ENCODE assay signal across 27 cellular contexts in the genomic region with DNA sequence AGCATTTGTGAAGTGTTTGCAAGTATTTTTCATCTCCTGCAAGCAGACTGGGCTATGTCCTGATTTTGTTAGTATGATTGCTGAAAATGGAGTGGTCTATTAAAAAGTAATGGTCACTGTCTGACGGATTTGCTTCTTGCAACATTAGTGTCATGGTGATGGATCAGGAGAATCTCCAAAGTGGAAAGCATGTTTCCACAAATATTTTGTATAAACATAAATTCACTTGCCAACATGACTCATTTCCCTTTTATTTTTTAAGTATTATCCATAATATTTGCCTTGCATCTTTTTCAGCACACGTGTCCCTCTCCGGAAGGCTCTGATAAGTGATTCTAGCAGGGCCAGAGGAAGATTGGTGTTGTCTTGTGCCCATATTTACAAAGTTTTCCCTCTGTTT. TPM values are rescaled to one million over a fixed set of nuclear protein-coding genes. Genes with fewer than 3 reads are reported as not detected.
"Had no signal": no experiment of that assay in that cellular context is flagged by ENCODE, and none has a peak within 500 bp of the region (broad histone marks: within the 10 kb centered on the region; RNA-seq: fewer than 3 reads in every experiment).

No MANE protein-coding gene starts in this region.

- H3K4me3 ChIP-seq: cardiac muscle cell, Peyer's patch had no signal

- H3K27ac ChIP-seq: cardiac muscle cell, Peyer's patch had no signal

- DNase-seq: activated B cell treated with CpG ODN at 0.5 μM for 24 hours; activated CD4-positive, alpha-beta T cell treated with anti-CD3 and anti-CD28 coated beads for 1 hour; activated CD4-positive, alpha-beta T cell treated with anti-CD3 and anti-CD28 coated beads, Interleukin-2, amount 10 ng/mL, durations not matched to agents 24 days and 14 days; activated CD4-positive, alpha-beta T cell treated with anti-CD3 and anti-CD28 coated beads, Interleukin-2, amount 50 U/mL, for 48 hours; activated CD8-positive, alpha-beta memory T cell treated with anti-CD3 and anti-CD28 coated beads, Interleukin-2, amount 10 ng/mL, durations not matched to agents 7 days and 5 days; activated effector memory CD4-positive, alpha-beta T cell treated with Interleukin-2 at 50 U/mL for 16 hours; activated naive CD4-positive, alpha-beta T cell; activated T-cell treated with anti-CD3 and anti-CD28 coated beads, Interleukin-2, amount 50 U/mL, for 24 hours; aorta; Karpas-422; NCI-H1048; NCI-H1417; NCI-H1930; NCI-H2171; NCI-H2227 treated with DMSO at 0.1 percent for 48 hours; NCI-H510A treated with DMSO at 0.1 percent for 48 hours; NCI-H69; NK-92 treated with Interleukin-12 subunit alpha and Interleukin-12 subunit beta, amount 100 ng/mL, for 24 hours; Peyer's patch; SHP77 treated with DMSO at 0.1 percent for 48 hours; T-cell; T-helper 2 cell; T1000 had no signal

- H3K27me3 ChIP-seq: cardiac muscle cell, Peyer's patch had no signal

- H3K36me3 Mint-ChIP-seq: activated CD8-positive, alpha-beta memory T cell treated with anti-CD3 and anti-CD28 coated beads, Interleukin-2, amount 10 ng/mL, durations not matched to agents 7 days and 5 days; activated naive CD4-positive, alpha-beta T cell treated with anti-CD3 and anti-CD28 coated beads, Interleukin-2, amount 50 U/mL, for 24 hours; T-cell had no signal

- H3K4me1 Mint-ChIP-seq: activated B cell treated with CpG ODN at 0.5 μM for 24 hours; activated CD4-positive, alpha-beta T cell treated with anti-CD3 and anti-CD28 coated beads, Interleukin-2, amount 10 ng/mL, durations not matched to agents 24 days and 14 days; activated CD8-positive, alpha-beta memory T cell treated with anti-CD3 and anti-CD28 coated beads, Interleukin-2, amount 10 ng/mL, durations not matched to agents 7 days and 5 days; activated naive CD4-positive, alpha-beta T cell treated with anti-CD3 and anti-CD28 coated beads, Interleukin-2, amount 50 U/mL, for 24 hours; T-cell had no signal

- H3K27ac Mint-ChIP-seq: activated B cell treated with CpG ODN at 0.5 μM for 24 hours; activated CD4-positive, alpha-beta T cell treated with anti-CD3 and anti-CD28 coated beads, Interleukin-2, amount 10 ng/mL, durations not matched to agents 24 days and 14 days; activated CD8-positive, alpha-beta memory T cell treated with anti-CD3 and anti-CD28 coated beads, Interleukin-2, amount 10 ng/mL, durations not matched to agents 7 days and 5 days; activated naive CD4-positive, alpha-beta T cell treated with anti-CD3 and anti-CD28 coated beads, Interleukin-2, amount 50 U/mL, for 24 hours; activated T-cell treated with anti-CD3 and anti-CD28 coated beads, Interleukin-2, amount 50 U/mL, for 24 hours; activated T-helper 1 cell treated with anti-CD3 and anti-CD28 coated beads, Interleukin-12 subunit alpha, Interleukin-12 subunit beta, Interleukin-2, Interleukin-4 antibody, amounts not matched to agents 30 ng/mL and 10 ng/mL and 1 ng/mL, durations not matched to agents 14 hours and 24 hours and 36 hours; T-cell had no signal

- H3K9me3 ChIP-seq: Peyer's patch had no signal

- H3K4me3 Mint-ChIP-seq: activated B cell treated with CpG ODN at 0.5 μM for 24 hours; activated CD4-positive, alpha-beta T cell treated with anti-CD3 and anti-CD28 coated beads, Interleukin-2, amount 10 ng/mL, durations not matched to agents 24 days and 14 days; activated CD8-positive, alpha-beta memory T cell treated with anti-CD3 and anti-CD28 coated beads, Interleukin-2, amount 10 ng/mL, durations not matched to agents 7 days and 5 days; activated naive CD4-positive, alpha-beta T cell treated with anti-CD3 and anti-CD28 coated beads, Interleukin-2, amount 50 U/mL, for 24 hours; activated T-cell treated with anti-CD3 and anti-CD28 coated beads, Interleukin-2, amount 50 U/mL, for 24 hours; activated T-helper 1 cell treated with anti-CD3 and anti-CD28 coated beads, Interleukin-12 subunit alpha, Interleukin-12 subunit beta, Interleukin-2, Interleukin-4 antibody, amounts not matched to agents 30 ng/mL and 10 ng/mL and 1 ng/mL, durations not matched to agents 14 hours and 24 hours and 36 hours; T-cell had no signal

- ATAC-seq: activated CD8-positive, alpha-beta memory T cell treated with anti-CD3 and anti-CD28 coated beads, Interleukin-2, amount 10 ng/mL, durations not matched to agents 7 days and 5 days; T-cell had no signal

- H3K36me3 ChIP-seq: cardiac muscle cell, Peyer's patch had no signal

- H3K4me1 ChIP-seq: Peyer's patch had no signal

- H3K9me3 Mint-ChIP-seq: activated B cell treated with CpG ODN at 0.5 μM for 24 hours; activated CD4-positive, alpha-beta T cell treated with anti-CD3 and anti-CD28 coated beads, Interleukin-2, amount 10 ng/mL, durations not matched to agents 24 days and 14 days; activated naive CD4-positive, alpha-beta T cell treated with anti-CD3 and anti-CD28 coated beads, Interleukin-2, amount 50 U/mL, for 24 hours; activated T-cell treated with anti-CD3 and anti-CD28 coated beads, Interleukin-2, amount 50 U/mL, for 24 hours; activated T-helper 1 cell treated with anti-CD3 and anti-CD28 coated beads, Interleukin-12 subunit alpha, Interleukin-12 subunit beta, Interleukin-2, Interleukin-4 antibody, amounts not matched to agents 30 ng/mL and 10 ng/mL and 1 ng/mL, durations not matched to agents 14 hours and 24 hours and 36 hours; T-cell had no signal

RNA-seq across cellular contexts. Expression of a gene that starts 27.4 kb away (rescaled TPM):
- total RNA-seq: activated B cell treated with CpG ODN at 0.5 μM for 24 hours; activated CD4-positive, alpha-beta T cell treated with anti-CD3 and anti-CD28 coated beads, Interleukin-2, amount 10 ng/mL, durations not matched to agents 24 days and 14 days; activated CD8-positive, alpha-beta memory T cell treated with anti-CD3 and anti-CD28 coated beads, Interleukin-2, amount 10 ng/mL, durations not matched to agents 7 days and 5 days; activated T-helper 1 cell treated with anti-CD3 and anti-CD28 coated beads, Interleukin-12 subunit alpha, Interleukin-12 subunit beta, Interleukin-2, Interleukin-4 antibody, amounts not matched to agents 30 ng/mL and 10 ng/mL and 1 ng/mL, durations not matched to agents 14 hours and 24 hours and 36 hours; SK-MEL-5; T-cell had no signal
